Comparison of ENCODE assay signal across 8 cellular contexts in genomic region chr11:106021181-106021966, GRCh38. TPM values are rescaled to one million over a fixed set of nuclear protein-coding genes. Genes with fewer than 3 reads are reported as not detected.
DNase-seq lines count a peak whose midpoint lies in the region; ATAC-seq and TF ChIP-seq lines count a peak whose summit lies in the region.

No MANE protein-coding gene starts in this region.

- H3K79me1 ChIP-seq in trophoblast cell (ENCODE audit: low read length): peaks cover 4% of the 10 kb centered on the region

- peak overlapping the region; percentile 47 for H3K9ac ChIP-seq in trophoblast cell (ENCODE audit: low read length)

- WGBS in trophoblast cell (ENCODE audit: extremely low coverage, insufficient coverage, insufficient read length): no CpG with 5 or more reads among the region's 18 CpGs

- H3K27ac ChIP-seq in C4-2B: peak overlapping the region; percentile 71
- H3K27ac ChIP-seq in trophoblast cell (ENCODE audit: low read depth, low read length): no peak overlapping the region

- H3K4me3 ChIP-seq in foreskin fibroblast (ENCODE audit: low read depth in 1 of 2, low read length in 2 of 2): peak overlapping the region; percentile 63 to 70
- H3K4me3 ChIP-seq in trophoblast cell (ENCODE audit: low read depth, low read length): peak overlapping the region; percentile 97

- DNase-seq in T-cell (no peak), foreskin fibroblast (peak; percentile 33 to 63), trophoblast cell (peak in 1 of 2 donors; percentile 16), NK-92 (lab: John Stamatoyannopoulos, UW; ENCODE audit: unreplicated experiment) (no peak), UCSD-AML1 (lab: John Stamatoyannopoulos, UW; ENCODE audit: unreplicated experiment) (no peak)

- peak overlapping the region; percentile 50 for H3K14ac ChIP-seq in trophoblast cell (ENCODE audit: low read length)

- no peak for TF ChIP-seq CTCF in C4-2B (conservative IDR thresholded peaks at IDR 0.05)
- no peak for TF ChIP-seq CTCF in foreskin fibroblast (IDR thresholded peaks at IDR 0.05; ENCODE audit: low read depth, low read length)

- peaks cover 51 to 59% (median 58%) of the 10 kb centered on the region in 3 donors for H3K4me1 Mint-ChIP-seq in T-cell

- H4K12ac ChIP-seq in trophoblast cell (ENCODE audit: low read depth, low read length): peak overlapping the region; percentile 55

- no peaks in the 10 kb centered on the region for H3K27me3 Mint-ChIP-seq in T-cell

- H3K36me3 ChIP-seq in trophoblast cell (ENCODE audit: control insufficient read depth in 1 of 2, insufficient read depth in 2 of 2, low read length in 2 of 2): no peaks in the 10 kb centered on the region

- H2BK5ac ChIP-seq in trophoblast cell (ENCODE audit: low read depth, low read length, poor library complexity): peak overlapping the region; percentile 1

- POLR2A ChIA-PET in T-cell (lab: Charles Lee): no interaction called here

- CTCF ChIA-PET in T-cell (lab: Charles Lee): no interaction called here

- H3K4me3 Mint-ChIP-seq in T-cell: peak overlapping the region; percentile 85 to 97 (median 95)

- no peaks in the 10 kb centered on the region for H3K4me1 ChIP-seq in trophoblast cell (ENCODE audit: control insufficient read depth in 1 of 2, insufficient read depth in 2 of 2, low read length in 2 of 2)

- H2AFZ ChIP-seq in trophoblast cell (ENCODE audit: insufficient read depth, low read length, poor library complexity): peak overlapping the region; percentile 91

- H3K27me3 ChIP-seq in trophoblast cell (ENCODE audit: insufficient read depth, low read length): no peaks in the 10 kb centered on the region

- peaks cover 4% of the 10 kb centered on the region for H3K79me2 ChIP-seq in trophoblast cell (ENCODE audit: control insufficient read depth, insufficient read depth, low read length, poor library complexity)

- H3K36me3 Mint-ChIP-seq in T-cell: peaks cover 19% of the 10 kb centered on the region

- H3K4ac ChIP-seq in trophoblast cell (ENCODE audit: low read depth, low read length): peak overlapping the region; percentile 42

- H2AK5ac ChIP-seq in trophoblast cell (ENCODE audit: low read length): no peak overlapping the region

- H3K27ac Mint-ChIP-seq in T-cell: peak overlapping the region; percentile 89 to 91

- H3K18ac ChIP-seq in trophoblast cell (ENCODE audit: low read length): peak overlapping the region; percentile 18

- no peak overlapping the region for H2BK12ac ChIP-seq in trophoblast cell (ENCODE audit: low read length)

- H3K23ac ChIP-seq in trophoblast cell (ENCODE audit: low read length): no peak overlapping the region

- H3K9me3 Mint-ChIP-seq in T-cell: peaks cover 0 to 4% (median 0%) of the 10 kb centered on the region in 3 donors

- no peak overlapping the region for H2BK120ac ChIP-seq in trophoblast cell (ENCODE audit: insufficient read depth, low read length, poor library complexity)

- no peaks in the 10 kb centered on the region for H3K9me3 ChIP-seq in trophoblast cell (ENCODE audit: insufficient read depth, low read depth, low read length)

- peak overlapping the region; percentile 58 for H4K91ac ChIP-seq in trophoblast cell (ENCODE audit: low read depth, low read length)

- ATAC-seq in GM19328 (IDR thresholded peaks at IDR 0.05; ENCODE audit: unreplicated experiment) (peak; percentile 5), HG03378 (IDR thresholded peaks at IDR 0.05; ENCODE audit: unreplicated experiment) (peak; percentile 1), T-cell (replicated peaks in 1 of 4) (peak in 1 of 4 experiments; percentile 5)

- H4K8ac ChIP-seq in trophoblast cell (ENCODE audit: low read depth, low read length): peak overlapping the region; percentile 85

- H3K4me2 ChIP-seq in trophoblast cell (ENCODE audit: low read length): peak overlapping the region; percentile 90

RNA-seq across cellular contexts. Expression of gene MSANTD4, which starts 0.7 kb away (rescaled TPM):
- total RNA-seq in T-cell: 10 to 100 TPM in 3 of 5 donors, 1 to 10 TPM in 2; 7.9 to 20.2 (median 13.3) TPM
- 6.4 and 7.1 TPM in 2 replicates for polyA plus RNA-seq in trophoblast cell (2013)

RNA-seq across cellular contexts. Expression of gene KBTBD3, which starts 55.8 kb away (rescaled TPM):
- total RNA-seq in T-cell: 10 to 100 TPM in 4 of 5 donors, 1 to 10 TPM in 1; 4.3 to 16.5 (median 11.5) TPM
- 2.0 and 2.8 TPM in 2 replicates for polyA plus RNA-seq in trophoblast cell (2013)

RNA-seq across cellular contexts. Expression of gene AASDHPPT, which starts 56.1 kb away (rescaled TPM):
- total RNA-seq in T-cell: 10 to 100 TPM; 17.8 to 33.0 (median 31.1) TPM
- 17.3 and 19.2 TPM in 2 replicates for polyA plus RNA-seq in trophoblast cell (2013)

Comparison
In these comparisons a context has a peak if more than half of its experiments do, and no peak if none do; other contexts are left out.
1. DNase-seq: peak in foreskin fibroblast (2 of 2); none in T-cell (0 of 34), NK-92 (single experiment) and UCSD-AML1 (single experiment).